ENCODE assay signal across 1 cellular context in the genomic region with DNA sequence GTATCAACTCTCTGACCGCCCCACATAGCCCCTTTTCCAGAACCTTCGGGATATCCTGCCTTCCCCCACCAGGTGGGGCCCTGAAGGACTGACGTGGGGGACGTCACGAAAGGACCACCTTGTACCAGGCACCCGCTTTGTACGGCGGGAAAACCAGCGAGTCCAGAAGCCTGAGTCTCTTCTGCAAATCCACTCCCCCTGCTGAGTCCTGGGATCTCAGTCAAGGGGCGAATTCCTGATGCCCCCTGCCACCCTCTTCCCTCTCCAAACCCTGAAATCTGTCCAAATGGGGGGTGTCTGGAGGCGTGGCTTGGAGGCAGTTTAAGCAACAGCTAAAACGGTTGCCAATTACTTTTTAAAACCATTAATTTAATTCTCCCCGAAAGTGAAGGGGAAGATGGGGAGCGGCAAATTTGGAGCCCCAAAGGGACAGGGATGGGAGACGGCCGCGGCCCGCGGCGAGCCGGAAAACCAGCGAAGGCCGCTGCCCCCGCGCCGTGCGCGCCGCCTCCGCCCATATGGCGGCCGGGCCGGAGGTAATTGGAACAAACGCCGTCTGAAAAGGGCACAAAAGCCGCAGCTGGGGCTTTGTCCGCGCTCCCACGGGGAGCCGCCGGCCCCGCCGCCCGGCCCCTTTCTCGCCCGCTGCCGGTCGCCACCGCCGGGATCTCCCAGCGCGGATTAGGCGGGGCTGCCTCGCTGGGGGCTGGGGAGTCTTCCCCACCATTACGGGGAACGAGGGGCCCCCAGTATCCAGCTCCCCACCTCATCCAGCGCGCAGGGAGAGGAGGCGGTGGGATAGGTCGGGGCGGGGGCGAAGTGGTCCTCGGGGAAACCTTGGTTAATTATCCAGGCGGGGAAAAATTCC.
A peak's percentile ranks its signal among the peaks of the same experiment; 100 is the strongest.
TF ChIP-seq lines count a peak whose summit lies in the region.

No MANE protein-coding gene starts in this region.

TF ChIP-seq in K562, 482 proteins besides CTCF, POLR2A, EP300 and RAD21 (continued from another document):
- TF ChIP-seq PYGO2 (tag; IDR thresholded peaks at IDR 0.05) = no peak
- TF ChIP-seq, protein P1, sequence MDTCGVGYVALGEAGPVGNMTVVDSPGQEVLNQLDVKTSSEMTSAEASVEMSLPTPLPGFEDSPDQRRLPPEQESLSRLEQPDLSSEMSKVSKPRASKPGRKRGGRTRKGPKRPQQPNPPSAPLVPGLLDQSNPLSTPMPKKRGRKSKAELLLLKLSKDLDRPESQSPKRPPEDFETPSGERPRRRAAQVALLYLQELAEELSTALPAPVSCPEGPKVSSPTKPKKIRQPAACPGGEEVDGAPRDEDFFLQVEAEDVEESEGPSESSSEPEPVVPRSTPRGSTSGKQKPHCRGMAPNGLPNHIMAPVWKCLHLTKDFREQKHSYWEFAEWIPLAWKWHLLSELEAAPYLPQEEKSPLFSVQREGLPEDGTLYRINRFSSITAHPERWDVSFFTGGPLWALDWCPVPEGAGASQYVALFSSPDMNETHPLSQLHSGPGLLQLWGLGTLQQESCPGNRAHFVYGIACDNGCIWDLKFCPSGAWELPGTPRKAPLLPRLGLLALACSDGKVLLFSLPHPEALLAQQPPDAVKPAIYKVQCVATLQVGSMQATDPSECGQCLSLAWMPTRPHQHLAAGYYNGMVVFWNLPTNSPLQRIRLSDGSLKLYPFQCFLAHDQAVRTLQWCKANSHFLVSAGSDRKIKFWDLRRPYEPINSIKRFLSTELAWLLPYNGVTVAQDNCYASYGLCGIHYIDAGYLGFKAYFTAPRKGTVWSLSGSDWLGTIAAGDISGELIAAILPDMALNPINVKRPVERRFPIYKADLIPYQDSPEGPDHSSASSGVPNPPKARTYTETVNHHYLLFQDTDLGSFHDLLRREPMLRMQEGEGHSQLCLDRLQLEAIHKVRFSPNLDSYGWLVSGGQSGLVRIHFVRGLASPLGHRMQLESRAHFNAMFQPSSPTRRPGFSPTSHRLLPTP (IDR thresholded peaks at IDR 0.05; ENCODE audit: borderline replicate concordance, extremely low read depth, insufficient read length) = no peak
- TF ChIP-seq GTF2E2 (tag; IDR thresholded peaks at IDR 0.05) = no peak
- no peak for TF ChIP-seq ZNF311 (CRISPR knock-in tag; IDR thresholded peaks at IDR 0.05)
- TF ChIP-seq, protein P2, sequence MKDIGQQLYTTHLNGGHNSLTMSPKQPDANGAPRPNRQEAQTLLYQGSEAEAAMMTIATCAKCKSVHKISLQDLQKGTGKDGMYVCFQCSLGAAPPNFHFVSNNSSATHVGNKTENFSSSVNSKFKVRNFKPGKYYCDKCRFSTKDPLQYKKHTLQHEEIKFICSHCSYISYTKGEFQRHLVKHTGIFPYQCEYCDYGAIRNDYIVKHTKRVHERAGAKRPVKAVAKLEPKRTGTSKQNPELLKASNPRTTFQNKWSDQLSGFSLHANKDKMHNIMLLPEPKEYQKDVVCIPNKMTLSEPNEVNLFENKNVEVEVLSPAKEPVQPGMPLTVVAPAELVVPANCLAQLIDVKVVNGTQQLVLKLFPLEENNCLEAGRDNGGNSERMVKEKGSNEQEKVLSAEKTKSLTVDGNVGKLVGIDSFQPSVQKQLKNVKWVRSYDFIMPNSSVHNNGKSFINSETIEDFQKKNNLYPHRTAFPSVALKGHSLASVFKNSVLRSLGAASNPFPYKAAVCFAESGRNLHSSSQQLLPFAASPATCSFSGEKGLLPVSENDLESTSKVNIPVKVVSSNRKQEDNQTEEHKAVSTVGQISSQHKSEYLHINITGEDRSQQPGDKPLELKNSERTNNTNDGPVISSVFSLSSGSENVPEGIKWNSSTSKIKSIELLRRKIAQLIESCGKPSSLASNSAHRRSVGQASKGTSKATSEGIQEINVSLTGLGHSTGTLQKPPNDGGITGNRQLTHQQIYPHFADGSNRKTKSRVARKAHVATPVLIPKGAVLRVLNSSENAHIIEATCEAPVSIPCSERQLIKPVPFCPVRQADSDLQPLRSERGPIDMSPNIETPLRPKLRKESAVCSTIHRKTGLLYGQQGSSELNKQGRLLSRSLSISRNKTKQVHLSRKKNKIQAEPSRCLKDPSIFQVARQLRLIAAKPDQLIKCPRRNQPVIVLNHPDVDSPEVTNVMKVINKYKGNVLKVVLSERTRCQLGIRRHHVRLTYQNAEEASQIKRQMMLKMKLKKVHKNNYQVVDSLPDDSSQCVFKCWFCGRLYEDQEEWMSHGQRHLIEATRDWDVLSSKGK (CRISPR knock-in tag; IDR thresholded peaks at IDR 0.05) = no peak
- no peak for TF ChIP-seq ZNF253 (CRISPR knock-in tag; conservative IDR thresholded peaks at IDR 0.05)
- TF ChIP-seq ZKSCAN1 (IDR thresholded peaks at IDR 0.05; ENCODE audit: low read depth, low read length) = no peak
- no peak for TF ChIP-seq CHD1 (IDR thresholded peaks at IDR 0.05; ENCODE audit: low read length)
- 0 out of 4 replicates have a peak, but pooled peaks of 1 of the 2 experiments have one; percentile 19 for TF ChIP-seq MAZ (CRISPR knock-in tag; conservative IDR thresholded peaks at IDR 0.05 in 1 of 2, IDR thresholded peaks at IDR 0.05 in 1 of 2)
- peak; percentile 42 for TF ChIP-seq RBBP5 (IDR thresholded peaks at IDR 0.05; ENCODE audit: borderline replicate concordance, insufficient read depth, low read length, poor library complexity, severe bottlenecking)
- no peak for TF ChIP-seq ZNF133 (CRISPR knock-in tag; IDR thresholded peaks at IDR 0.05)
- no peak for TF ChIP-seq BRF1 (IDR thresholded peaks at IDR 0.05; ENCODE audit: borderline replicate concordance, extremely low read depth, insufficient read length)
- TF ChIP-seq ZC3H8 (IDR thresholded peaks at IDR 0.05) = no peak
- 0 out of 2 replicates have a peak, but pooled peaks have one; percentile 28 for TF ChIP-seq SMAD4 (CRISPR knock-in tag; conservative IDR thresholded peaks at IDR 0.05)
- TF ChIP-seq ZNF274 (IDR thresholded peaks at IDR 0.05; ENCODE audit: borderline replicate concordance, low read depth, low read length) = no peak
- TF ChIP-seq CHCHD3 (CRISPR knock-in tag; IDR thresholded peaks at IDR 0.05) = no peak
- TF ChIP-seq, protein P3, sequence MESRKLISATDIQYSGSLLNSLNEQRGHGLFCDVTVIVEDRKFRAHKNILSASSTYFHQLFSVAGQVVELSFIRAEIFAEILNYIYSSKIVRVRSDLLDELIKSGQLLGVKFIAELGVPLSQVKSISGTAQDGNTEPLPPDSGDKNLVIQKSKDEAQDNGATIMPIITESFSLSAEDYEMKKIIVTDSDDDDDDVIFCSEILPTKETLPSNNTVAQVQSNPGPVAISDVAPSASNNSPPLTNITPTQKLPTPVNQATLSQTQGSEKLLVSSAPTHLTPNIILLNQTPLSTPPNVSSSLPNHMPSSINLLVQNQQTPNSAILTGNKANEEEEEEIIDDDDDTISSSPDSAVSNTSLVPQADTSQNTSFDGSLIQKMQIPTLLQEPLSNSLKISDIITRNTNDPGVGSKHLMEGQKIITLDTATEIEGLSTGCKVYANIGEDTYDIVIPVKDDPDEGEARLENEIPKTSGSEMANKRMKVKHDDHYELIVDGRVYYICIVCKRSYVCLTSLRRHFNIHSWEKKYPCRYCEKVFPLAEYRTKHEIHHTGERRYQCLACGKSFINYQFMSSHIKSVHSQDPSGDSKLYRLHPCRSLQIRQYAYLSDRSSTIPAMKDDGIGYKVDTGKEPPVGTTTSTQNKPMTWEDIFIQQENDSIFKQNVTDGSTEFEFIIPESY (CRISPR knock-in tag; IDR thresholded peaks at IDR 0.05) = no peak
- no peak for TF ChIP-seq KAT7 (CRISPR knock-in tag; IDR thresholded peaks at IDR 0.05; ENCODE audit: borderline replicate concordance)
- TF ChIP-seq, protein P4, sequence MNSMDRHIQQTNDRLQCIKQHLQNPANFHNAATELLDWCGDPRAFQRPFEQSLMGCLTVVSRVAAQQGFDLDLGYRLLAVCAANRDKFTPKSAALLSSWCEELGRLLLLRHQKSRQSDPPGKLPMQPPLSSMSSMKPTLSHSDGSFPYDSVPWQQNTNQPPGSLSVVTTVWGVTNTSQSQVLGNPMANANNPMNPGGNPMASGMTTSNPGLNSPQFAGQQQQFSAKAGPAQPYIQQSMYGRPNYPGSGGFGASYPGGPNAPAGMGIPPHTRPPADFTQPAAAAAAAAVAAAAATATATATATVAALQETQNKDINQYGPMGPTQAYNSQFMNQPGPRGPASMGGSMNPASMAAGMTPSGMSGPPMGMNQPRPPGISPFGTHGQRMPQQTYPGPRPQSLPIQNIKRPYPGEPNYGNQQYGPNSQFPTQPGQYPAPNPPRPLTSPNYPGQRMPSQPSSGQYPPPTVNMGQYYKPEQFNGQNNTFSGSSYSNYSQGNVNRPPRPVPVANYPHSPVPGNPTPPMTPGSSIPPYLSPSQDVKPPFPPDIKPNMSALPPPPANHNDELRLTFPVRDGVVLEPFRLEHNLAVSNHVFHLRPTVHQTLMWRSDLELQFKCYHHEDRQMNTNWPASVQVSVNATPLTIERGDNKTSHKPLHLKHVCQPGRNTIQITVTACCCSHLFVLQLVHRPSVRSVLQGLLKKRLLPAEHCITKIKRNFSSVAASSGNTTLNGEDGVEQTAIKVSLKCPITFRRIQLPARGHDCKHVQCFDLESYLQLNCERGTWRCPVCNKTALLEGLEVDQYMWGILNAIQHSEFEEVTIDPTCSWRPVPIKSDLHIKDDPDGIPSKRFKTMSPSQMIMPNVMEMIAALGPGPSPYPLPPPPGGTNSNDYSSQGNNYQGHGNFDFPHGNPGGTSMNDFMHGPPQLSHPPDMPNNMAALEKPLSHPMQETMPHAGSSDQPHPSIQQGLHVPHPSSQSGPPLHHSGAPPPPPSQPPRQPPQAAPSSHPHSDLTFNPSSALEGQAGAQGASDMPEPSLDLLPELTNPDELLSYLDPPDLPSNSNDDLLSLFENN (IDR thresholded peaks at IDR 0.05; ENCODE audit: low read depth in 2 of 2, low read length in 2 of 2) = no peak
- TF ChIP-seq KDM4B (IDR thresholded peaks at IDR 0.05; ENCODE audit: borderline replicate concordance in 2 of 2, low read depth in 1 of 2) = no peak
- no peak for TF ChIP-seq SP2 (IDR thresholded peaks at IDR 0.05; ENCODE audit: extremely low read depth, low read depth, low read length, poor library complexity, severe bottlenecking)
- TF ChIP-seq TCF3 (CRISPR knock-in tag; IDR thresholded peaks at IDR 0.05) = no peak
- no peak for TF ChIP-seq DNMT1 (IDR thresholded peaks at IDR 0.05)
- no peak for TF ChIP-seq RBM34 (IDR thresholded peaks at IDR 0.05; ENCODE audit: borderline replicate concordance, insufficient read depth, low read length)
- TF ChIP-seq PHF8 (IDR thresholded peaks at IDR 0.05; ENCODE audit: borderline replicate concordance, low read length) = peak; percentile 29; the same call in 1 of the 2 replicates
- TF ChIP-seq, protein P5, sequence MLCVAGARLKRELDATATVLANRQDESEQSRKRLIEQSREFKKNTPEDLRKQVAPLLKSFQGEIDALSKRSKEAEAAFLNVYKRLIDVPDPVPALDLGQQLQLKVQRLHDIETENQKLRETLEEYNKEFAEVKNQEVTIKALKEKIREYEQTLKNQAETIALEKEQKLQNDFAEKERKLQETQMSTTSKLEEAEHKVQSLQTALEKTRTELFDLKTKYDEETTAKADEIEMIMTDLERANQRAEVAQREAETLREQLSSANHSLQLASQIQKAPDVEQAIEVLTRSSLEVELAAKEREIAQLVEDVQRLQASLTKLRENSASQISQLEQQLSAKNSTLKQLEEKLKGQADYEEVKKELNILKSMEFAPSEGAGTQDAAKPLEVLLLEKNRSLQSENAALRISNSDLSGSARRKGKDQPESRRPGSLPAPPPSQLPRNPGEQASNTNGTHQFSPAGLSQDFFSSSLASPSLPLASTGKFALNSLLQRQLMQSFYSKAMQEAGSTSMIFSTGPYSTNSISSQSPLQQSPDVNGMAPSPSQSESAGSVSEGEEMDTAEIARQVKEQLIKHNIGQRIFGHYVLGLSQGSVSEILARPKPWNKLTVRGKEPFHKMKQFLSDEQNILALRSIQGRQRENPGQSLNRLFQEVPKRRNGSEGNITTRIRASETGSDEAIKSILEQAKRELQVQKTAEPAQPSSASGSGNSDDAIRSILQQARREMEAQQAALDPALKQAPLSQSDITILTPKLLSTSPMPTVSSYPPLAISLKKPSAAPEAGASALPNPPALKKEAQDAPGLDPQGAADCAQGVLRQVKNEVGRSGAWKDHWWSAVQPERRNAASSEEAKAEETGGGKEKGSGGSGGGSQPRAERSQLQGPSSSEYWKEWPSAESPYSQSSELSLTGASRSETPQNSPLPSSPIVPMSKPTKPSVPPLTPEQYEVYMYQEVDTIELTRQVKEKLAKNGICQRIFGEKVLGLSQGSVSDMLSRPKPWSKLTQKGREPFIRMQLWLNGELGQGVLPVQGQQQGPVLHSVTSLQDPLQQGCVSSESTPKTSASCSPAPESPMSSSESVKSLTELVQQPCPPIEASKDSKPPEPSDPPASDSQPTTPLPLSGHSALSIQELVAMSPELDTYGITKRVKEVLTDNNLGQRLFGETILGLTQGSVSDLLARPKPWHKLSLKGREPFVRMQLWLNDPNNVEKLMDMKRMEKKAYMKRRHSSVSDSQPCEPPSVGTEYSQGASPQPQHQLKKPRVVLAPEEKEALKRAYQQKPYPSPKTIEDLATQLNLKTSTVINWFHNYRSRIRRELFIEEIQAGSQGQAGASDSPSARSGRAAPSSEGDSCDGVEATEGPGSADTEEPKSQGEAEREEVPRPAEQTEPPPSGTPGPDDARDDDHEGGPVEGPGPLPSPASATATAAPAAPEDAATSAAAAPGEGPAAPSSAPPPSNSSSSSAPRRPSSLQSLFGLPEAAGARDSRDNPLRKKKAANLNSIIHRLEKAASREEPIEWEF (CRISPR knock-in tag; IDR thresholded peaks at IDR 0.05) = no peak
- TF ChIP-seq ZNF445 (CRISPR knock-in tag; IDR thresholded peaks at IDR 0.05; ENCODE audit: low read depth) = no peak
- TF ChIP-seq FOXJ3 (CRISPR knock-in tag; IDR thresholded peaks at IDR 0.05) = no peak
- TF ChIP-seq PPARD (CRISPR knock-in tag; IDR thresholded peaks at IDR 0.05) = no peak
- TF ChIP-seq KLF10 (CRISPR knock-in tag; IDR thresholded peaks at IDR 0.05) = no peak
- no peak for TF ChIP-seq ZFP36 (IDR thresholded peaks at IDR 0.05; ENCODE audit: low read depth, low read length, partially characterized antibody)
- no peak for TF ChIP-seq CREB1 (IDR thresholded peaks at IDR 0.05)
- no peak for TF ChIP-seq CREB1 (CRISPR knock-in tag; IDR thresholded peaks at IDR 0.05)
- no peak for TF ChIP-seq PURB (CRISPR knock-in tag; IDR thresholded peaks at IDR 0.05; ENCODE audit: low read depth)
TF ChIP-seq in K562: peak in this region for 13.
